8 cellular contexts compared by ENCODE assay signal in genomic region chr1:209860293-209860881, GRCh38. TPM values are rescaled to one million over a fixed set of nuclear protein-coding genes. Genes with fewer than 3 reads are reported as not detected.
A peak's percentile ranks its signal among the peaks of the same experiment; 100 is the strongest.
DNase-seq lines count a peak whose midpoint lies in the region; ATAC-seq and TF ChIP-seq lines count a peak whose summit lies in the region.

No MANE protein-coding gene starts in this region.

- intact Hi-C loops in tibial artery (cut with DNase I; ENCODE audit: low total_unique reads) = loop anchor here (10.0 kb wide), 1 partner anchor 134 kb away; no protein-coding TSS in a partner anchor

- no peaks in the 10 kb centered on the region for H3K36me3 ChIP-seq in tibial artery

- peaks cover 0 to 21% of the 10 kb centered on the region in 2 donors for H3K27me3 ChIP-seq in tibial artery

- H3K9me3 ChIP-seq in tibial artery = no peaks in the 10 kb centered on the region

- H3K4me3 ChIP-seq in tibial artery = no peak overlapping the region

- no peaks in the 10 kb centered on the region for H3K4me1 ChIP-seq in tibial artery

- no peak for TF ChIP-seq CTCF in omental fat pad (IDR thresholded peaks at IDR 0.05)
- peak; percentile 52 to 79 for TF ChIP-seq CTCF in tibial artery (IDR thresholded peaks at IDR 0.05)

- ATAC-seq in GM21786 (IDR thresholded peaks at IDR 0.05; ENCODE audit: unreplicated experiment) (peak; percentile 96), omental fat pad (ENCODE audit: low FRiP score) (no peak)

- no peak overlapping the region for H3K27ac ChIP-seq in tibial artery

- peak; percentile 73 for DNase-seq in ELF-1 (ENCODE audit: low read depth, low spot score)
- peak; percentile 72 to 82 for DNase-seq in Kasumi-1 (lab: John Stamatoyannopoulos, UW)
- peak; percentile 88 for DNase-seq in RPMI8226
- DNase-seq in activated T-helper 1 cell treated with Interleukin-2 at 50 U/mL for 16 hours (ENCODE audit: low read depth) = peak; percentile 28
- DNase-seq in fibroblast of the conjunctiva (ENCODE audit: low read depth) = peak; percentile 90
- DNase-seq in omental fat pad (ENCODE audit: low spot score) = peak; percentile 51
- DNase-seq in tibial artery = peak; percentile 70 to 75

RNA-seq across cellular contexts. Expression of gene UTP25, which starts 32.6 kb away (rescaled TPM):
- total RNA-seq in omental fat pad = 10 to 100 TPM in 1 of 4 donors, 1 to 10 TPM in 3; 6.6 to 18.5 (median 9.2) TPM

RNA-seq across cellular contexts. Expression of gene IRF6, which starts 54.4 kb away (rescaled TPM):
- total RNA-seq in omental fat pad = 1 to 10 TPM in 2 of 4 donors, under 1 TPM in 2; 0.44 to 1.4 (median 1.0) TPM

Comparison
In these comparisons a context has a peak if more than half of its experiments do, and no peak if none do; other contexts are left out.
1. DNase-seq: peak in every context shown above with its lines; median percentile 90 in fibroblast of the conjunctiva; 88 in RPMI8226; 77 in Kasumi-1; 73 in ELF-1; 72 in tibial artery; 51 in omental fat pad; 28 in activated T-helper 1 cell treated with Interleukin-2 at 50 U/mL for 16 hours.
2. CTCF ChIP-seq: peak in tibial artery (2 of 2); none in omental fat pad (0 of 3).